15 cellular contexts compared by ENCODE assay signal in the genomic region with DNA sequence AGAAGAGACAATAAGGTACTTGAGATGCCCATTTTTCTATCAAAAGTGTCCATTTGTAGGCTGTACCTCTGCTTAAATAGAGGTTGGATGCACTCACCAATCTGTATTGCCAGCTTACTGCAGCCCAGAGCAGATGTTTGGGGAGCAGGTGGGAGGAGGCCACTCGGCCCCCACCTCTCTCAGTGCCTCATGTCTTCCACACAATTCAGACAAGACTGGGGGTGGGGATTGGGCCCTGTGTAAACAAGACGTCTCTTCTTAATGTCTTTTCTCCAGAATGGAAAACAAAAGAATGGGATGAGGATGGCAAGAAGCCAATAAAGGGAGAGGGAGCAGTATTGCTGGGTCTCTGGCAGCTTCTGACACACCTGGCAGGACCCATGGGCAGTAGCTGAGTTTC.
DNase-seq lines count a peak whose midpoint lies in the region; TF ChIP-seq lines count a peak whose summit lies in the region.
"Had no signal": no experiment of that assay in that cellular context is flagged by ENCODE, and none has a peak within 500 bp of the region (broad histone marks: within the 10 kb centered on the region; RNA-seq: fewer than 3 reads in every experiment).

No MANE protein-coding gene starts in this region.

- H3K27ac Mint-ChIP-seq in HFFc6, result no peak overlapping the region
- H3K27ac Mint-ChIP-seq: activated CD4-positive, alpha-beta T cell treated with anti-CD3 and anti-CD28 coated beads for 36 hours; activated naive CD4-positive, alpha-beta T cell treated with anti-CD3 and anti-CD28 coated beads, Interleukin-2, amount 50 U/mL, for 24 hours had no signal

- H3K27ac ChIP-seq in HEK293 (ENCODE audit: extremely low read depth, low read depth, low read length) (no peak overlapping the region), prostate gland (peak overlapping the region; percentile 69 to 71)
- H3K27ac ChIP-seq: SJCRH30 had no signal

- no peaks in the 10 kb centered on the region; the same call in none of the 2 replicates for H3K27me3 Mint-ChIP-seq in HFFc6 (ENCODE audit: insufficient read depth)
- H3K27me3 Mint-ChIP-seq: activated naive CD4-positive, alpha-beta T cell treated with anti-CD3 and anti-CD28 coated beads, Interleukin-2, amount 50 U/mL, for 24 hours had no signal

- POLR2A ChIA-PET in HEK293 (lab: Yijun Ruan, JAX), result no interaction called here

- H3K4me3 ChIP-seq in HEK293 (ENCODE audit: low read depth, low read length) (no peak overlapping the region), prostate gland (no peak overlapping the region), lower leg skin (ENCODE audit: low read depth, poor library complexity, severe bottlenecking) (no peak overlapping the region)
- H3K4me3 ChIP-seq: SJCRH30, upper lobe of left lung had no signal

- H3K9me3 Mint-ChIP-seq in HFFc6, result no peaks in the 10 kb centered on the region
- H3K9me3 Mint-ChIP-seq: activated naive CD4-positive, alpha-beta T cell treated with anti-CD3 and anti-CD28 coated beads, Interleukin-2, amount 50 U/mL, for 24 hours had no signal

- TF ChIP-seq POLR2A in prostate gland (IDR thresholded peaks at IDR 0.05), result no peak
- no peak for TF ChIP-seq POLR2A in lower leg skin (IDR thresholded peaks at IDR 0.05)

- H3K4me3 Mint-ChIP-seq in HFFc6, result no peak overlapping the region
- H3K4me3 Mint-ChIP-seq: activated CD4-positive, alpha-beta T cell treated with anti-CD3 and anti-CD28 coated beads for 36 hours; activated naive CD4-positive, alpha-beta T cell treated with anti-CD3 and anti-CD28 coated beads, Interleukin-2, amount 50 U/mL, for 24 hours had no signal

- WGBS in prostate gland, result 26% methylated on average over 2 of the region's 2 CpGs
- WGBS in lower leg skin, 2 donors, result 64 to 69% methylated on average over 2 of the region's 2 CpGs

- no peaks in the 10 kb centered on the region; the same call in 1 of the 2 replicates for H3K36me3 Mint-ChIP-seq in HFFc6 (ENCODE audit: low read depth)
- H3K36me3 Mint-ChIP-seq: activated naive CD4-positive, alpha-beta T cell treated with anti-CD3 and anti-CD28 coated beads, Interleukin-2, amount 50 U/mL, for 24 hours had no signal

- CTCF ChIA-PET in HEK293 (lab: Yijun Ruan, JAX), result no interaction called here

- H3K4me1 Mint-ChIP-seq in HFFc6 (ENCODE audit: low read depth), result peaks cover 25% of the 10 kb centered on the region
- H3K4me1 Mint-ChIP-seq: activated CD4-positive, alpha-beta T cell treated with anti-CD3 and anti-CD28 coated beads for 36 hours; activated naive CD4-positive, alpha-beta T cell treated with anti-CD3 and anti-CD28 coated beads, Interleukin-2, amount 50 U/mL, for 24 hours had no signal

- H3K9me3 ChIP-seq in HEK293 (ENCODE audit: control insufficient read depth, insufficient read depth, low read depth, low read length) (no peaks in the 10 kb centered on the region), prostate gland (no peaks in the 10 kb centered on the region)
- H3K9me3 ChIP-seq: SJCRH30, upper lobe of left lung had no signal

- H3K4me1 ChIP-seq in HEK293 (ENCODE audit: control insufficient read depth, insufficient read depth, low read length) (peaks cover 14% of the 10 kb centered on the region), prostate gland (replicated peaks) (peaks cover 14% of the 10 kb centered on the region)
- H3K4me1 ChIP-seq: SJCRH30 had no signal

- peak; percentile 92 for DNase-seq in NCI-H2029 treated with DMSO at 0.1 percent for 48 hours (lab: John Stamatoyannopoulos, UW)
- DNase-seq in SHP77 (lab: John Stamatoyannopoulos, UW), result peak; percentile 87 to 91
- DNase-seq in prostate gland (ENCODE audit: low spot score), result no peak
- DNase-seq in cardiac septum (ENCODE audit: low spot score), result no peak
- DNase-seq in NCI-H226, result no peak
- no peak for DNase-seq in lower leg skin (ENCODE audit: low spot score in 2 of 2)
- DNase-seq in HFFc6, result no peak
- DNase-seq: activated CD4-positive, alpha-beta T cell treated with anti-CD3 and anti-CD28 coated beads for 36 hours; AML-193; left ventricle myocardium superior; SJCRH30; stimulated activated CD4-positive, alpha-beta T cell treated with anti-CD3 and anti-CD28 coated beads, Interleukin-1b, Interleukin-23, amount 100 ng/mL, for 48 hours had no signal

- intact Hi-C loops in prostate gland (cut with DNase I), result loop anchor here (5.0 kb wide), 1 partner anchor 49 kb away; no protein-coding TSS in a partner anchor
- intact Hi-C loops in cardiac septum (cut with DNase I), result loop anchor here (5.0 kb wide), 2 partner anchors 129 to 161 kb away; no protein-coding TSS in a partner anchor
- intact Hi-C loops in lower leg skin (cut with DNase I; ENCODE audit: low total_unique reads), result no loop called here

- H3K36me3 ChIP-seq in HEK293 (ENCODE audit: control insufficient read depth in 2 of 2, insufficient read depth in 1 of 2, low read length in 2 of 2) (no peaks in the 10 kb centered on the region), prostate gland (no peaks in the 10 kb centered on the region)
- H3K36me3 ChIP-seq: SJCRH30, upper lobe of left lung had no signal

- no peaks in the 10 kb centered on the region for H3K27me3 ChIP-seq in prostate gland (replicated peaks; ENCODE audit: insufficient read depth)
- H3K27me3 ChIP-seq: SJCRH30, upper lobe of left lung had no signal

- TF ChIP-seq CTCF in HEK293 (tag by site-specific recombination; IDR thresholded peaks at IDR 0.05) (no peak), prostate gland (IDR thresholded peaks at IDR 0.05) (no peak), lower leg skin (IDR thresholded peaks at IDR 0.05) (no peak), HFFc6 (IDR thresholded peaks at IDR 0.05) (no peak)

TF ChIP-seq in HEK293, 187 proteins besides CTCF, POLR2A, EP300 and RAD21 (continues in another document):
- no peak for TF ChIP-seq ZNF610 (tag by site-specific recombination; IDR thresholded peaks at IDR 0.05; ENCODE audit: borderline replicate concordance)
- TF ChIP-seq, protein P1, sequence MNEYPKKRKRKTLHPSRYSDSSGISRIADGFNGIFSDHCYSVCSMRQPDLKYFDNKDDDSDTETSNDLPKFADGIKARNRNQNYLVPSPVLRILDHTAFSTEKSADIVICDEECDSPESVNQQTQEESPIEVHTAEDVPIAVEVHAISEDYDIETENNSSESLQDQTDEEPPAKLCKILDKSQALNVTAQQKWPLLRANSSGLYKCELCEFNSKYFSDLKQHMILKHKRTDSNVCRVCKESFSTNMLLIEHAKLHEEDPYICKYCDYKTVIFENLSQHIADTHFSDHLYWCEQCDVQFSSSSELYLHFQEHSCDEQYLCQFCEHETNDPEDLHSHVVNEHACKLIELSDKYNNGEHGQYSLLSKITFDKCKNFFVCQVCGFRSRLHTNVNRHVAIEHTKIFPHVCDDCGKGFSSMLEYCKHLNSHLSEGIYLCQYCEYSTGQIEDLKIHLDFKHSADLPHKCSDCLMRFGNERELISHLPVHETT (tag by site-specific recombination; IDR thresholded peaks at IDR 0.05), result no peak
- no peak for TF ChIP-seq ZFP41 (tag by site-specific recombination; IDR thresholded peaks at IDR 0.05; ENCODE audit: borderline replicate concordance)
- TF ChIP-seq IKZF3 (tag by site-specific recombination; IDR thresholded peaks at IDR 0.05), result 0 out of 2 replicates have a peak, but pooled peaks have one; percentile 29
- TF ChIP-seq, protein P2, sequence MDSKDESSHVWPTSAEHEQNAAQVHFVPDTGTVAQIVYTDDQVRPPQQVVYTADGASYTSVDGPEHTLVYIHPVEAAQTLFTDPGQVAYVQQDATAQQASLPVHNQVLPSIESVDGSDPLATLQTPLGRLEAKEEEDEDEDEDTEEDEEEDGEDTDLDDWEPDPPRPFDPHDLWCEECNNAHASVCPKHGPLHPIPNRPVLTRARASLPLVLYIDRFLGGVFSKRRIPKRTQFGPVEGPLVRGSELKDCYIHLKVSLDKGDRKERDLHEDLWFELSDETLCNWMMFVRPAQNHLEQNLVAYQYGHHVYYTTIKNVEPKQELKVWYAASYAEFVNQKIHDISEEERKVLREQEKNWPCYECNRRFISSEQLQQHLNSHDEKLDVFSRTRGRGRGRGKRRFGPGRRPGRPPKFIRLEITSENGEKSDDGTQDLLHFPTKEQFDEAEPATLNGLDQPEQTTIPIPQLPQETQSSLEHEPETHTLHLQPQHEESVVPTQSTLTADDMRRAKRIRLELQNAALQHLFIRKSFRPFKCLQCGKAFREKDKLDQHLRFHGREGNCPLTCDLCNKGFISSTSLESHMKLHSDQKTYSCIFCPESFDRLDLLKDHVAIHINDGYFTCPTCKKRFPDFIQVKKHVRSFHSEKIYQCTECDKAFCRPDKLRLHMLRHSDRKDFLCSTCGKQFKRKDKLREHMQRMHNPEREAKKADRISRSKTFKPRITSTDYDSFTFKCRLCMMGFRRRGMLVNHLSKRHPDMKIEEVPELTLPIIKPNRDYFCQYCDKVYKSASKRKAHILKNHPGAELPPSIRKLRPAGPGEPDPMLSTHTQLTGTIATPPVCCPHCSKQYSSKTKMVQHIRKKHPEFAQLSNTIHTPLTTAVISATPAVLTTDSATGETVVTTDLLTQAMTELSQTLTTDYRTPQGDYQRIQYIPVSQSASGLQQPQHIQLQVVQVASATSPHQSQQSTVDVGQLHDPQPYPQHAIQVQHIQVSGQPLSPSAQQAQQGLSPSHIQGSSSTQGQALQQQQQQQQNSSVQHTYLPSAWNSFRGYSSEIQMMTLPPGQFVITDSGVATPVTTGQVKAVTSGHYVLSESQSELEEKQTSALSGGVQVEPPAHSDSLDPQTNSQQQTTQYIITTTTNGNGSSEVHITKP (tag by site-specific recombination; IDR thresholded peaks at IDR 0.05), result no peak
- TF ChIP-seq ZNF776 (tag by site-specific recombination; IDR thresholded peaks at IDR 0.05; ENCODE audit: borderline replicate concordance), result no peak
- TF ChIP-seq ZNF239 (tag by site-specific recombination; IDR thresholded peaks at IDR 0.05), result no peak

Comparison
In these comparisons a context has a peak if more than half of its experiments do, and no peak if none do; other contexts are left out.
1. DNase-seq: peak in NCI-H2029 treated with DMSO at 0.1 percent for 48 hours (single experiment) and SHP77 (2 of 2); none in prostate gland (single experiment), cardiac septum (single experiment), NCI-H226 (single experiment), lower leg skin (0 of 2) and HFFc6 (single experiment).